In genomic region chr1:226419284-226419683, GRCh38 we compare ENCODE assay signal across 14 cellular contexts.
"Had no signal": no experiment of that assay in that cellular context is flagged by ENCODE, and none has a peak within 500 bp of the region (broad histone marks: within the 10 kb centered on the region; RNA-seq: fewer than 3 reads in every experiment).

No MANE protein-coding gene starts in this region.

- H3K4me3 ChIP-seq: cardiac muscle cell, lower lobe of right lung, pancreas, SJSA1, smooth muscle cell had no signal

- H3K36me3 ChIP-seq: cardiac muscle cell, lower lobe of right lung, pancreas, SJSA1 had no signal

- H3K27me3 ChIP-seq: cardiac muscle cell, pancreas had no signal

- ATAC-seq: lower lobe of right lung; pancreas; stimulated activated memory B cell treated with anti-CD40 and anti-IgM and Interleukin-4, amounts not matched to agents 10 μg/mL and 1 μg/mL and 100 μg/mL, for 72 hours had no signal

- H3K4me1 ChIP-seq: lower lobe of right lung, pancreas, SJSA1 had no signal

- DNase-seq: activated CD4-positive, alpha-beta T cell treated with anti-CD3 and anti-CD28 coated beads for 1 hour; activated CD4-positive, alpha-beta T cell treated with anti-CD3 and anti-CD28 coated beads, Interleukin-2, amount 50 U/mL, for 48 hours; activated gamma-delta T cell treated with Interleukin-2 at 50 U/mL for 16 hours; activated naive CD8-positive, alpha-beta T cell treated with anti-CD3 and anti-CD28 coated beads for 36 hours; activated T-cell treated with anti-CD3 and anti-CD28 coated beads, Interleukin-2, amount 50 U/mL, for 48 hours; effector CD8-positive, alpha-beta T cell; lower lobe of right lung; nephron progenitor cell; pancreas; trophoblast cell had no signal

- H3K9me3 ChIP-seq: lower lobe of right lung, pancreas, SJSA1 had no signal

- H3K27ac ChIP-seq: cardiac muscle cell, lower lobe of right lung, pancreas, SJSA1 had no signal
